Comparison of ENCODE assay signal across 17 cellular contexts in genomic region chr1:230261918-230262650, GRCh38.
DNase-seq lines count a peak whose midpoint lies in the region; ATAC-seq lines count a peak whose summit lies in the region.
"Had no signal": no experiment of that assay in that cellular context is flagged by ENCODE, and none has a peak within 500 bp of the region (broad histone marks: within the 10 kb centered on the region; RNA-seq: fewer than 3 reads in every experiment).

No MANE protein-coding gene starts in this region.

- H3K9ac ChIP-seq in BLaER1: no peak overlapping the region
- peak overlapping the region in 2 of 11 experiments; percentile 2 to 24; a peak in 4 of 22 replicates for H3K9ac ChIP-seq in BLaER1 treated with 17β-estradiol and CSF1 and Interleukin-3, amounts not matched to agents 10 nM and 100 nM
- H3K9ac ChIP-seq: KMS-11 had no signal

- peaks cover 81% of the 10 kb centered on the region for H3K4me1 ChIP-seq in BLaER1
- peaks cover 31 to 85% (median 72%) of the 10 kb centered on the region in 10 experiments for H3K4me1 ChIP-seq in BLaER1 treated with 17β-estradiol and CSF1 and Interleukin-3, amounts not matched to agents 10 nM and 100 nM
- H3K4me1 ChIP-seq: SJCRH30 had no signal

- H3K4me2 ChIP-seq in BLaER1: peak overlapping the region; percentile 89
- peak overlapping the region in 10 of 11 experiments; percentile 15 to 97 (median 76); a peak in 19 of 22 replicates for H3K4me2 ChIP-seq in BLaER1 treated with 17β-estradiol and CSF1 and Interleukin-3, amounts not matched to agents 10 nM and 100 nM
- H3K4me2 ChIP-seq: KMS-11 had no signal

- ATAC-seq in GM18868 (IDR thresholded peaks at IDR 0.05; ENCODE audit: unreplicated experiment): no peak
- ATAC-seq: HepG2 had no signal

- no peaks in the 10 kb centered on the region for H3K27me3 ChIP-seq in BLaER1
- H3K27me3 ChIP-seq in BLaER1 treated with 17β-estradiol and CSF1 and Interleukin-3, amounts not matched to agents 10 nM and 100 nM: peaks cover 0 to 32% (median 0%) of the 10 kb centered on the region in 11 experiments; a peak in 5 of 22 replicates
- H3K27me3 ChIP-seq: MG63, SJCRH30 had no signal

- no peak overlapping the region for H3K4me3 ChIP-seq in BLaER1
- no peak overlapping the region for H3K4me3 ChIP-seq in BLaER1 treated with 17β-estradiol and CSF1 and Interleukin-3, amounts not matched to agents 10 nM and 100 nM
- H3K4me3 ChIP-seq: MG63, SJCRH30 had no signal

- peaks cover 19% of the 10 kb centered on the region for H3K9me3 ChIP-seq in BLaER1
- peaks cover 7 to 28% (median 14%) of the 10 kb centered on the region in 11 experiments; a peak in 21 of 22 replicates for H3K9me3 ChIP-seq in BLaER1 treated with 17β-estradiol and CSF1 and Interleukin-3, amounts not matched to agents 10 nM and 100 nM (replicated peaks in 1 of 11)
- H3K9me3 ChIP-seq: MG63, SJCRH30 had no signal

- peaks cover 89% of the 10 kb centered on the region for H3K36me3 ChIP-seq in BLaER1
- H3K36me3 ChIP-seq in BLaER1 treated with 17β-estradiol and CSF1 and Interleukin-3, amounts not matched to agents 10 nM and 100 nM: peaks cover 43 to 95% (median 61%) of the 10 kb centered on the region in 11 experiments

- DNase-seq in islet precursor cell (peak; percentile 29), posterior vena cava (ENCODE audit: low spot score) (peak; percentile 67), GDM1 (lab: John Stamatoyannopoulos, UW) (no peak), COR-L47 (lab: John Stamatoyannopoulos, UW) (no peak)
- DNase-seq: Calu3, DMS53, H7, MG63, NCI-H1092 treated with DMSO at 0.1 percent for 48 hours, NCI-H446, SJCRH30 had no signal

- intact Hi-C loops in posterior vena cava (cut with DNase I): no loop called here

- peaks cover 99% of the 10 kb centered on the region for H4K20me1 ChIP-seq in BLaER1
- H4K20me1 ChIP-seq in BLaER1 treated with 17β-estradiol and CSF1 and Interleukin-3, amounts not matched to agents 10 nM and 100 nM: peaks cover 0 to 81% (median 51%) of the 10 kb centered on the region in 11 experiments; a peak in 18 of 22 replicates

- H3K27ac ChIP-seq in BLaER1: no peak overlapping the region
- H3K27ac ChIP-seq in BLaER1 treated with 17β-estradiol and CSF1 and Interleukin-3, amounts not matched to agents 10 nM and 100 nM: no peak overlapping the region
- H3K27ac ChIP-seq: KMS-11, RWPE1, SJCRH30 had no signal

Comparison
In these comparisons a context has a peak if more than half of its experiments do, and no peak if none do; other contexts are left out.
1. DNase-seq: peak in islet precursor cell (single experiment) and posterior vena cava (single experiment); none in GDM1 (single experiment) and COR-L47 (single experiment).